ENCODE assay signal across 21 cellular contexts in the genomic region with DNA sequence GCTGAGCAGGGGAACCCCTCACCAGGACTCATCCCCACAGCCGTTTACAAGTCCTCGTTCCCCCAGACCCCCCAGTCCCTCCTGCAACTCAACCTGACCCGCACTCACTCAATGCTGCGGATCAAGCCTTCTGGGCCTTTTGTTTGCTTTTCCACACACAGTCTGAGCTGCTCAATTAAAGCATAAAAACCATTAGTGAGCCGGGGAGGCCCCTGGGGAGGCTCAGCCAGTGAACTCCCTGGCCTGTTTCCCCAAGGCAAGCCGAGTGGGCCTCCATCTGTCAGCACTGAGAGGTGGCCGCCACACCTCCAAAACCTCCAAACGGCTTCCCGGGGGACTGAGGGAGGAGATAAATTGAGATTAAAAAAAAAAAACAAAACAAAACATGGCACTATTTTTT.
"Had no signal": no experiment of that assay in that cellular context is flagged by ENCODE, and none has a peak within 500 bp of the region (broad histone marks: within the 10 kb centered on the region; RNA-seq: fewer than 3 reads in every experiment).

No MANE protein-coding gene starts in this region.

- H3K36me3 Mint-ChIP-seq: activated naive CD8-positive, alpha-beta T cell; stimulated activated naive B cell treated with anti-CD40 and anti-IgM and Interleukin-4, amounts not matched to agents 10 μg/mL and 1 μg/mL and 100 μg/mL, for 72 hours; type B pancreatic cell had no signal

- H3K36me3 ChIP-seq: adrenal gland, ascending aorta, brain microvascular endothelial cell, WERI-Rb-1 had no signal

- H3K4me1 Mint-ChIP-seq: memory B cell had no signal

- H3K27ac Mint-ChIP-seq: activated naive CD8-positive, alpha-beta T cell; effector memory CD8-positive, alpha-beta T cell; memory B cell; progenitor cell of endocrine pancreas; stimulated activated naive B cell treated with anti-CD40 and anti-IgM and Interleukin-4, amounts not matched to agents 10 μg/mL and 1 μg/mL and 100 μg/mL, for 72 hours; type B pancreatic cell had no signal

- H3K4me3 ChIP-seq: adrenal gland, ascending aorta, testis had no signal

- DNase-seq: activated CD4-positive, alpha-beta T cell treated with anti-CD3 and anti-CD28 coated beads for 1 hour; activated naive CD4-positive, alpha-beta T cell; activated T-cell treated with anti-CD3 and anti-CD28 coated beads, Interleukin-2, amount 50 U/mL, for 1 hour; brain microvascular endothelial cell; caudate nucleus; effector memory CD8-positive, alpha-beta T cell; hippocampal formation; kidney glomerular epithelial cell; stimulated activated CD4-positive, alpha-beta T cell treated with anti-CD3 and anti-CD28 coated beads, Interleukin-2, amount 100 ng/mL, for 48 hours; stimulated activated CD8-positive, alpha-beta memory T cell treated with anti-CD3 and anti-CD28 coated beads, Interleukin-4, amount 100 ng/mL, for 48 hours; stimulated activated naive B cell treated with anti-CD40 and anti-IgM and Interleukin-4, amounts not matched to agents 10 μg/mL and 1 μg/mL and 100 μg/mL, for 72 hours; T-helper 1 cell; testis; WERI-Rb-1 had no signal

- H3K27me3 ChIP-seq: ascending aorta, brain microvascular endothelial cell, testis had no signal

- H3K4me3 Mint-ChIP-seq: activated naive CD8-positive, alpha-beta T cell; effector memory CD8-positive, alpha-beta T cell; memory B cell; stimulated activated naive B cell treated with anti-CD40 and anti-IgM and Interleukin-4, amounts not matched to agents 10 μg/mL and 1 μg/mL and 100 μg/mL, for 72 hours had no signal

- H3K4me1 ChIP-seq: adrenal gland, ascending aorta, testis had no signal

- H3K9me3 ChIP-seq: adrenal gland, ascending aorta, testis had no signal

- H3K27ac ChIP-seq: adrenal gland, ascending aorta, brain microvascular endothelial cell, testis, WERI-Rb-1 had no signal

- H3K9me3 Mint-ChIP-seq: type B pancreatic cell had no signal

- ATAC-seq: effector memory CD8-positive, alpha-beta T cell; esophagus mucosa; stimulated activated naive B cell treated with anti-CD40 and anti-IgM and Interleukin-4, amounts not matched to agents 10 μg/mL and 1 μg/mL and 100 μg/mL, for 72 hours had no signal
